ENCODE assay signal across 22 cellular contexts in genomic region chr3:132164469-132165092, GRCh38.
DNase-seq lines count a peak whose midpoint lies in the region; ATAC-seq lines count a peak whose summit lies in the region.
"Had no signal": no experiment of that assay in that cellular context is flagged by ENCODE, and none has a peak within 500 bp of the region (broad histone marks: within the 10 kb centered on the region; RNA-seq: fewer than 3 reads in every experiment).

No MANE protein-coding gene starts in this region.

- ATAC-seq in left lobe of liver (peak; percentile 76), GM21423 (IDR thresholded peaks at IDR 0.05; ENCODE audit: unreplicated experiment) (no peak), HG03565 (IDR thresholded peaks at IDR 0.05; ENCODE audit: unreplicated experiment) (no peak)
- ATAC-seq: HCT116, K562, lower lobe of right lung had no signal

- DNase-seq in EL = peak; percentile 12
- DNase-seq in NCI-H226 = peak; percentile 79
- peak; percentile 60 for DNase-seq in epithelial cell of prostate (ENCODE audit: low read depth, low spot score)
- DNase-seq in left lobe of liver (ENCODE audit: low spot score) = peak; percentile 49
- no peak for DNase-seq in glomerular visceral epithelial cell (ENCODE audit: extremely low spot score)
- no peak for DNase-seq in midbrain (lab: John Stamatoyannopoulos, UW)
- DNase-seq: activated naive CD8-positive, alpha-beta T cell treated with anti-CD3 and anti-CD28 coated beads, Interleukin-2, amount 10 ng/mL, durations not matched to agents 7 days and 5 days; effector memory CD4-positive, alpha-beta T cell; glutamatergic neuron; lower lobe of right lung; naive B cell; NCI-H1048; NCI-H774; Peyer's patch; stimulated activated CD8-positive, alpha-beta memory T cell treated with anti-CD3 and anti-CD28 coated beads, Interleukin-4, amount 100 ng/mL, for 48 hours; substantia nigra had no signal

- peak overlapping the region; percentile 68 for H3K27ac ChIP-seq in epithelial cell of prostate
- H3K27ac ChIP-seq: HL-60, lower lobe of right lung, Peyer's patch, vagina had no signal

Comparison
In these comparisons a context has a peak if more than half of its experiments do, and no peak if none do; other contexts are left out.
1. DNase-seq: peak in EL (single experiment), NCI-H226 (single experiment), epithelial cell of prostate (single experiment) and left lobe of liver (single experiment); none in glomerular visceral epithelial cell (single experiment) and midbrain (single experiment).